ENCODE assay signal across 16 cellular contexts in genomic region chr3:85939026-85939616, GRCh38.
A peak's percentile ranks its signal among the peaks of the same experiment; 100 is the strongest.
DNase-seq lines count a peak whose midpoint lies in the region; ATAC-seq, FAIRE-seq and TF ChIP-seq lines count a peak whose summit lies in the region.
"Had no signal": no experiment of that assay in that cellular context is flagged by ENCODE, and none has a peak within 500 bp of the region (broad histone marks: within the 10 kb centered on the region; RNA-seq: fewer than 3 reads in every experiment).

No MANE protein-coding gene starts in this region.

- no peaks in the 10 kb centered on the region for H3F3A ChIP-seq in PC-3 (ENCODE audit: low read length, unreplicated experiment)

- no peak overlapping the region for H3K27ac ChIP-seq in PC-3 (ENCODE audit: low read length)
- peak overlapping the region; percentile 49 for H3K27ac ChIP-seq in hepatocyte
- no peak overlapping the region for H3K27ac ChIP-seq in mammary epithelial cell (ENCODE audit: insufficient read depth, low read depth, low read length)
- H3K27ac ChIP-seq: body of pancreas, epithelial cell of prostate, ovary had no signal

- H3K4me2 ChIP-seq in PC-3 (ENCODE audit: low read length) (no peak overlapping the region), hepatocyte (peak overlapping the region; percentile 17), mammary epithelial cell (ENCODE audit: insufficient read depth, low read depth, low read length) (no peak overlapping the region)

- POLR2A ChIA-PET in PC-3 (lab: Charles Lee; ENCODE audit: unreplicated experiment): no interaction called here

- dilution Hi-C loops in mammary epithelial cell (cut with HindIII; ENCODE audit: low sequenced_read_pairs): no loop called here

- H3K79me2 ChIP-seq in PC-3 (ENCODE audit: low read length): no peaks in the 10 kb centered on the region
- no peaks in the 10 kb centered on the region for H3K79me2 ChIP-seq in hepatocyte
- no peaks in the 10 kb centered on the region for H3K79me2 ChIP-seq in mammary epithelial cell (ENCODE audit: insufficient read depth, low read length)

- CTCF ChIA-PET in PC-3 (lab: Charles Lee): no interaction called here
- CTCF ChIA-PET in mammary epithelial cell (lab: Charles Lee; ENCODE audit: low non-redundant PET): no interaction called here

- TF ChIP-seq CTCF in PC-3 (conservative IDR thresholded peaks at IDR 0.05; ENCODE audit: low read depth, low read length) (no peak), hepatocyte (IDR thresholded peaks at IDR 0.05; ENCODE audit: poor library complexity) (no peak), mammary epithelial cell (conservative IDR thresholded peaks at IDR 0.05 in 1 of 2, IDR thresholded peaks at IDR 0.05 in 1 of 2; ENCODE audit: extremely low read depth in 1 of 2, insufficient read depth in 1 of 2, low read depth in 1 of 2, low read length in 2 of 2) (no peak)

- DNase-seq in NCI-H2081 (lab: John Stamatoyannopoulos, UW) (peak; percentile 19 to 74), NCI-H2081 treated with DMSO at 0.1 percent for 48 hours (lab: John Stamatoyannopoulos, UW) (no peak), PC-3 (no peak), hepatocyte (ENCODE audit: low spot score) (peak; percentile 12), urothelium cell line (ENCODE audit: low spot score) (peak; percentile 2), mammary epithelial cell (no peak), left cardiac atrium (no peak), kidney tubule cell (ENCODE audit: low spot score) (no peak)
- DNase-seq: activated T-cell treated with anti-CD3 and anti-CD28 coated beads, Interleukin-2, amount 50 U/mL, for 48 hours; body of pancreas; kidney; MM.1S; ovary; stimulated activated CD4-positive, alpha-beta T cell treated with anti-CD3 and anti-CD28 coated beads, Interleukin-4, amount 100 ng/mL, for 4 hours had no signal

- ATAC-seq in PC-3 (peak; percentile 24), left cardiac atrium (no peak)
- ATAC-seq: body of pancreas had no signal

- H3K4me1 ChIP-seq in PC-3 (ENCODE audit: insufficient read depth, low read length) (no peaks in the 10 kb centered on the region), hepatocyte (ENCODE audit: insufficient read depth) (peaks cover 8% of the 10 kb centered on the region), mammary epithelial cell (ENCODE audit: insufficient read depth, low read length) (no peaks in the 10 kb centered on the region)
- H3K4me1 ChIP-seq: body of pancreas had no signal

- no peaks in the 10 kb centered on the region for H3K36me3 ChIP-seq in PC-3 (ENCODE audit: low read depth, low read length)
- H3K36me3 ChIP-seq in hepatocyte (replicated peaks; ENCODE audit: insufficient read depth, low read depth): no peaks in the 10 kb centered on the region
- H3K36me3 ChIP-seq in mammary epithelial cell (ENCODE audit: insufficient read depth, low read length): no peaks in the 10 kb centered on the region
- H3K36me3 ChIP-seq: ovary had no signal

- in situ Hi-C loops in mammary epithelial cell (cut with MboI; ENCODE audit: low sequenced_read_pairs in 2 of 2): no loop called here

- no TSS peak for BruUV-seq in PC-3 (replicated peaks; lab: Mats Ljungman, UMichigan)
- BruUV-seq in mammary epithelial cell (replicated peaks; lab: Mats Ljungman, UMichigan): no TSS peak

- H2AFZ ChIP-seq in PC-3 (ENCODE audit: low read length) (no peak overlapping the region), hepatocyte (no peak overlapping the region), mammary epithelial cell (ENCODE audit: low read depth, low read length) (no peak overlapping the region)

- H3K9ac ChIP-seq in PC-3 (ENCODE audit: low read length): no peak overlapping the region
- H3K9ac ChIP-seq in mammary epithelial cell (ENCODE audit: insufficient read depth, low read length): no peak overlapping the region

- no peaks in the 10 kb centered on the region for H4K20me1 ChIP-seq in PC-3 (ENCODE audit: low read length)
- no peaks in the 10 kb centered on the region for H4K20me1 ChIP-seq in hepatocyte (ENCODE audit: insufficient read depth, poor library complexity, severe bottlenecking)
- H4K20me1 ChIP-seq in mammary epithelial cell (ENCODE audit: insufficient read depth, low read length): no peaks in the 10 kb centered on the region

- H3K9me2 ChIP-seq in PC-3 (replicated peaks; ENCODE audit: low read length): no peaks in the 10 kb centered on the region
- H3K9me2 ChIP-seq in hepatocyte (replicated peaks; ENCODE audit: insufficient read depth): no peaks in the 10 kb centered on the region

- H3K4me3 ChIP-seq in PC-3 (ENCODE audit: low read length): no peak overlapping the region
- no peak overlapping the region for H3K4me3 ChIP-seq in hepatocyte
- no peak overlapping the region for H3K4me3 ChIP-seq in mammary epithelial cell (replicated peaks in 1 of 3; ENCODE audit: insufficient read depth in 1 of 3, low read depth in 2 of 3, low read length in 3 of 3)
- H3K4me3 ChIP-seq: body of pancreas, ovary had no signal

- no peaks in the 10 kb centered on the region for H3K27me3 ChIP-seq in PC-3 (ENCODE audit: low read length)
- no peaks in the 10 kb centered on the region for H3K27me3 ChIP-seq in hepatocyte
- no peaks in the 10 kb centered on the region for H3K27me3 ChIP-seq in mammary epithelial cell (ENCODE audit: insufficient read depth, low read length)
- H3K27me3 ChIP-seq: body of pancreas, ovary had no signal

- intact Hi-C loops in PC-3 (cut with micrococcal nuclease) (no loop called here), mammary epithelial cell (cut with micrococcal nuclease) (no loop called here), left cardiac atrium (cut with DNase I) (no loop called here)

- FAIRE-seq in urothelium cell line (lab: Jason Lieb, UNC): no peak
- FAIRE-seq: GM18507, kidney had no signal

- 41% methylated on average over 5 of the region's 5 CpGs for WGBS in hepatocyte (ENCODE audit: low lambda C conversion rate, missing lambda C conversion rate)
- WGBS in mammary epithelial cell (ENCODE audit: low coverage, missing lambda C conversion rate): 11% methylated on average over 5 of the region's 5 CpGs

- H3K9me3 ChIP-seq in PC-3 (ENCODE audit: low read length) (no peaks in the 10 kb centered on the region), hepatocyte (ENCODE audit: low read depth) (no peaks in the 10 kb centered on the region), mammary epithelial cell (replicated peaks; ENCODE audit: insufficient read depth, low read length) (no peaks in the 10 kb centered on the region)
- H3K9me3 ChIP-seq: body of pancreas, ovary had no signal

Comparison
In these comparisons a context has a peak if more than half of its experiments do, and no peak if none do; other contexts are left out.
1. DNase-seq: peak in NCI-H2081 (2 of 2), hepatocyte (single experiment) and urothelium cell line (single experiment); none in NCI-H2081 treated with DMSO at 0.1 percent for 48 hours (single experiment), PC-3 (single experiment), mammary epithelial cell (single experiment), left cardiac atrium (single experiment) and kidney tubule cell (single experiment).